8 cellular contexts compared by ENCODE assay signal in the genomic region with DNA sequence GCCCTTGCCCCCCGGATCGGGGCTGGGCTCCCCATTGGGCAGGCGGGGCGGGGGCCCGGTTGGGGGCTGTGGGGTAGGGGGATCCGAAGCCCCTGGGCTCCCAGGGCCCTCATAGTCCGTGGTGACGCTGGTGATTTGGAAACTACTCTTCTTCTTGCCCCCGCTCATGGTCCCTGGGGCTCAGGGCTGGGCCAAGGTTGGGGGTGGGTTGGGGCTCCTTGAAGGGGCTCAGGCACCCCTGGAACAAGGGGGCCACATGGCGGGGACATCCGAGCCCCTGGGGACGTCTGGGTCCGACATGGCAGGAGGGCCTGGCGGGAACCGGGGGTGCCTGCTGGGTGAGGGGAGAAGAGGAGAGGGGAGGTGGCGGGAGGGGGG. TPM values are rescaled to one million over a fixed set of nuclear protein-coding genes. Genes with fewer than 3 reads are reported as not detected.
DNase-seq lines count a peak whose midpoint lies in the region; ATAC-seq, FAIRE-seq and TF ChIP-seq lines count a peak whose summit lies in the region.

No MANE protein-coding gene starts in this region.

- H3K36me3 Mint-ChIP-seq in CD8-positive, alpha-beta T cell = peaks cover 34% of the 10 kb centered on the region

- H3K4me3 ChIP-seq in CD8-positive, alpha-beta T cell (ENCODE audit: low read depth, low read length) = peak overlapping the region; percentile 96
- peak overlapping the region; percentile 84 for H3K4me3 ChIP-seq in PC-3 (ENCODE audit: low read length)
- H3K4me3 ChIP-seq in esophagus (ENCODE audit: low read depth in 1 of 2, low read length in 2 of 2) = peak overlapping the region; percentile 94 to 97
- peak overlapping the region; percentile 14 to 95 (median 62) for H3K4me3 ChIP-seq in pancreas

- peak overlapping the region; percentile 72 for H3K27ac ChIP-seq in CD8-positive, alpha-beta T cell (ENCODE audit: low read depth, low read length)
- no peak overlapping the region for H3K27ac ChIP-seq in PC-3 (ENCODE audit: low read length)
- H3K27ac ChIP-seq in esophagus (ENCODE audit: low read depth in 2 of 2, low read length in 1 of 2) = peak overlapping the region; percentile 48 to 53
- H3K27ac ChIP-seq in pancreas = peak overlapping the region in 1 of 4 donors; percentile 59

- TF ChIP-seq CTCF in CD8-positive, alpha-beta T cell (IDR thresholded peaks at IDR 0.05) = no peak
- TF ChIP-seq CTCF in PC-3 (conservative IDR thresholded peaks at IDR 0.05; ENCODE audit: low read depth, low read length) = no peak
- no peak for TF ChIP-seq CTCF in pancreas (IDR thresholded peaks at IDR 0.05)
- no peak for TF ChIP-seq CTCF in GM20000 (IDR thresholded peaks at IDR 0.05; ENCODE audit: extremely low read depth, missing control alignments)

- peak overlapping the region; percentile 84 for H3K9ac ChIP-seq in PC-3 (ENCODE audit: low read length)

- no peaks in the 10 kb centered on the region for H3K9me3 ChIP-seq in CD8-positive, alpha-beta T cell (ENCODE audit: low read length)
- H3K9me3 ChIP-seq in PC-3 (ENCODE audit: low read length) (no peaks in the 10 kb centered on the region), esophagus (ENCODE audit: control insufficient read depth in 2 of 2, insufficient read depth in 1 of 2, low read depth in 1 of 2, low read length in 1 of 2) (no peaks in the 10 kb centered on the region), pancreas (no peaks in the 10 kb centered on the region)

- H3K4me2 ChIP-seq in PC-3 (ENCODE audit: low read length) = peak overlapping the region; percentile 92

- intact Hi-C loops in CD8-positive, alpha-beta T cell (cut with DNase I, micrococcal nuclease) = loop anchor here (2.0 to 5.0 kb wide), 5 partner anchors 61 to 229 kb away; a partner anchor contains a TSS
- intact Hi-C loops in PC-3 (cut with micrococcal nuclease) = loop anchor here (2.0 kb wide), 1 partner anchor 61 kb away; a partner anchor contains a TSS
- intact Hi-C loops in pancreas (cut with DNase I) = no loop called here

- 1% methylated on average over 15 to 16 of the region's 16 CpGs for WGBS in esophagus, 2 donors
- WGBS in pancreas, 2 donors = 2% methylated on average over 12 to 16 of the region's 16 CpGs

- H3K27me3 Mint-ChIP-seq in CD8-positive, alpha-beta T cell (ENCODE audit: low read depth) = no peaks in the 10 kb centered on the region

- peak in 1 of 7 experiments; percentile 57 for DNase-seq in CD8-positive, alpha-beta T cell
- no peak for DNase-seq in PC-3
- DNase-seq in pancreas = peak in 1 of 6 donors; percentile 51
- no peak for DNase-seq in NCI-H1417 (lab: John Stamatoyannopoulos, UW)
- DNase-seq in ureter (ENCODE audit: low spot score) = no peak
- DNase-seq in GM20000 (ENCODE audit: low spot score) = no peak

- no peaks in the 10 kb centered on the region for H4K20me1 ChIP-seq in PC-3 (ENCODE audit: low read length)

- peak overlapping the region; percentile 84 for H3K27ac Mint-ChIP-seq in CD8-positive, alpha-beta T cell

- CTCF ChIA-PET in CD8-positive, alpha-beta T cell (lab: Charles Lee) = interaction anchor here (0.9 to 11.8 kb wide), 7 partner anchors 8 to 85 kb away, joined by 3 to 203 read pairs (median 4); a partner anchor contains a TSS
- CTCF ChIA-PET in PC-3 (lab: Charles Lee) = no interaction called here

- no peak for ATAC-seq in CD8-positive, alpha-beta T cell
- ATAC-seq in PC-3 (no peak), pancreas (no peak), HG03135 (IDR thresholded peaks at IDR 0.05; ENCODE audit: unreplicated experiment) (no peak)

- peaks cover 59% of the 10 kb centered on the region for H3K4me1 ChIP-seq in CD8-positive, alpha-beta T cell (ENCODE audit: insufficient read depth, low read length)
- H3K4me1 ChIP-seq in PC-3 (ENCODE audit: insufficient read depth, low read length) (peaks cover 9% of the 10 kb centered on the region; the same call in 1 of the 2 replicates), esophagus (ENCODE audit: control insufficient read depth in 2 of 2, insufficient read depth in 2 of 2, low read length in 1 of 2) (peaks cover 13 to 18% of the 10 kb centered on the region in 2 donors), pancreas (peaks cover 0 to 21% (median 13%) of the 10 kb centered on the region in 3 donors)

- H3K4me3 Mint-ChIP-seq in CD8-positive, alpha-beta T cell = peak overlapping the region; percentile 93

- no peaks in the 10 kb centered on the region for H3K27me3 ChIP-seq in CD8-positive, alpha-beta T cell (ENCODE audit: insufficient read depth, low read length)
- H3K27me3 ChIP-seq in PC-3 (ENCODE audit: low read length) (no peaks in the 10 kb centered on the region), esophagus (ENCODE audit: control insufficient read depth in 1 of 2, insufficient read depth in 2 of 2, low read length in 2 of 2) (no peaks in the 10 kb centered on the region), pancreas (no peaks in the 10 kb centered on the region)

- no TSS peak for BruUV-seq in PC-3 (replicated peaks; lab: Mats Ljungman, UMichigan)

- POLR2A ChIA-PET in CD8-positive, alpha-beta T cell (lab: Charles Lee) = interaction anchor here (0.5 to 5.3 kb wide), 9 partner anchors 9 to 373 kb away, joined by 3 to 27 read pairs (median 3); a partner anchor contains a TSS
- POLR2A ChIA-PET in PC-3 (lab: Charles Lee; ENCODE audit: unreplicated experiment) = no interaction called here

- peaks cover 17% of the 10 kb centered on the region for H3K36me3 ChIP-seq in CD8-positive, alpha-beta T cell (ENCODE audit: insufficient read depth, low read length)
- no peaks in the 10 kb centered on the region for H3K36me3 ChIP-seq in PC-3 (ENCODE audit: low read depth, low read length)
- H3K36me3 ChIP-seq in esophagus (ENCODE audit: control insufficient read depth in 2 of 2, insufficient read depth in 2 of 2, low read length in 1 of 2) = peaks cover 0 to 13% of the 10 kb centered on the region in 2 donors
- peaks cover 0 to 12% (median 0%) of the 10 kb centered on the region in 3 donors for H3K36me3 ChIP-seq in pancreas

- H3F3A ChIP-seq in PC-3 (ENCODE audit: low read length, unreplicated experiment) = no peaks in the 10 kb centered on the region

- no peaks in the 10 kb centered on the region for H3K9me2 ChIP-seq in PC-3 (replicated peaks; ENCODE audit: low read length)

- no peak overlapping the region for H2AFZ ChIP-seq in PC-3 (ENCODE audit: low read length)

- no peak for FAIRE-seq in pancreas (lab: Jason Lieb, UNC)

- peaks cover 26% of the 10 kb centered on the region for H3K79me2 ChIP-seq in PC-3 (ENCODE audit: low read length)

- H3K4me1 Mint-ChIP-seq in CD8-positive, alpha-beta T cell (ENCODE audit: low read depth) = peaks cover 52% of the 10 kb centered on the region

- no peaks in the 10 kb centered on the region for H3K9me3 Mint-ChIP-seq in CD8-positive, alpha-beta T cell

RNA-seq across cellular contexts. Expression of a gene that starts 1.2 kb away (rescaled TPM):
- total RNA-seq in CD8-positive, alpha-beta T cell = 10 to 100 TPM; 30.7 to 32.3 TPM
- total RNA-seq in PC-3 (2014; rRNA removed) = 57.1 and 66.1 TPM in 2 replicates
- 10 to 100 TPM; 40.0 to 60.0 TPM for polyA plus RNA-seq in esophagus
- total RNA-seq in pancreas = 10 to 100 TPM; 17.4 to 36.8 (median 19.8) TPM
- polyA plus RNA-seq in pancreas = 10 to 100 TPM; 37.1 to 44.6 TPM
- total RNA-seq in ureter = 42.9 TPM

RNA-seq across cellular contexts. Expression of a gene that starts 5.9 kb away (rescaled TPM):
- under 1 TPM; 0.33 to 0.38 TPM for total RNA-seq in CD8-positive, alpha-beta T cell
- total RNA-seq in PC-3 (2014; rRNA removed) (1.2 and 1.9 TPM in 2 replicates), pancreas (1 to 10 TPM in 1 of 6 donors, under 1 TPM in 5; 0.25 to 1.1 (median 0.81) TPM), ureter (0.68 TPM)
- polyA plus RNA-seq in esophagus (1 to 10 TPM in 1 of 2 donors, under 1 TPM in 1; 0.32 to 1.3 TPM), pancreas (1 to 10 TPM; 3.7 to 4.8 TPM)

RNA-seq across cellular contexts. Expression of a gene that starts 13.8 kb away (rescaled TPM):
- total RNA-seq in CD8-positive, alpha-beta T cell = under 1 TPM in 1 of 2 experiments, not detected in 1; 0.94 TPM
- total RNA-seq in PC-3 (2014; rRNA removed) (0.11 and 2.5 TPM in 2 replicates), pancreas (under 1 TPM in 2 of 6 donors, not detected in 4; 0.24 to 0.28 TPM), ureter (not detected)
- polyA plus RNA-seq in esophagus (under 1 TPM; 0.31 to 0.65 TPM), pancreas (under 1 TPM; 0.34 to 0.68 TPM)

RNA-seq across cellular contexts. Expression of a gene that starts 41.6 kb away (rescaled TPM):
- total RNA-seq in CD8-positive, alpha-beta T cell = 10 to 100 TPM; 29.4 to 33.5 TPM
- total RNA-seq in PC-3 (2014; rRNA removed) (36.1 and 51.1 TPM in 2 replicates), pancreas (10 to 100 TPM; 10.8 to 18.9 (median 14.5) TPM), ureter (32.4 TPM)
- polyA plus RNA-seq in esophagus (10 to 100 TPM; 32.1 to 61.5 TPM), pancreas (10 to 100 TPM; 60.4 to 65.8 TPM)

RNA-seq across cellular contexts. Expression of a gene that starts 48.2 kb away (rescaled TPM):
- total RNA-seq in CD8-positive, alpha-beta T cell = 10 to 100 TPM; 69.3 to 73.3 TPM
- total RNA-seq in PC-3 (2014; rRNA removed) = 35.1 and 36.0 TPM in 2 replicates
- polyA plus RNA-seq in esophagus = 10 to 100 TPM; 18.0 to 21.8 TPM
- total RNA-seq in pancreas = 10 to 100 TPM; 11.1 to 17.5 (median 15.2) TPM
- polyA plus RNA-seq in pancreas = 10 to 100 TPM; 18.0 to 20.7 TPM
- total RNA-seq in ureter = 33.7 TPM

Comparison
In these comparisons a context has a peak if more than half of its experiments do, and no peak if none do; other contexts are left out.
1. intact Hi-C loops: an anchor here in CD8-positive, alpha-beta T cell (2.0 to 5.0 kb wide) and PC-3 (2.0 kb wide); none called in pancreas.